ENCODE assay signal across 18 cellular contexts in genomic region chr10:106900041-106900674, GRCh38.
A peak's percentile ranks its signal among the peaks of the same experiment; 100 is the strongest.
DNase-seq lines count a peak whose midpoint lies in the region; ATAC-seq and TF ChIP-seq lines count a peak whose summit lies in the region.
"Had no signal": no experiment of that assay in that cellular context is flagged by ENCODE, and none has a peak within 500 bp of the region (broad histone marks: within the 10 kb centered on the region; RNA-seq: fewer than 3 reads in every experiment).

No MANE protein-coding gene starts in this region.

- H3K4me2 ChIP-seq in BLaER1 treated with 17β-estradiol and CSF1 and Interleukin-3, amounts not matched to agents 10 nM and 100 nM, result peak overlapping the region; percentile 40 to 78 (median 55)
- H3K4me2 ChIP-seq in OCI-LY3 (ENCODE audit: low read length), result peak overlapping the region; percentile 20; the same call in 1 of the 2 replicates

- H2AFZ ChIP-seq in OCI-LY3 (ENCODE audit: low read depth, low read length), result no peak overlapping the region

- H3K4me3 ChIP-seq in BLaER1 treated with 17β-estradiol and CSF1 and Interleukin-3, amounts not matched to agents 10 nM and 100 nM, result no peak overlapping the region
- no peak overlapping the region for H3K4me3 ChIP-seq in OCI-LY3 (ENCODE audit: low read length)

- TF ChIP-seq CTCF in OCI-LY3 (IDR thresholded peaks at IDR 0.05; ENCODE audit: low read depth, low read length), result no peak

- ATAC-seq in GM18867 (IDR thresholded peaks at IDR 0.05; ENCODE audit: unreplicated experiment) (peak; percentile 57), GM21390 (IDR thresholded peaks at IDR 0.05; ENCODE audit: unreplicated experiment) (peak; percentile 64), HG02938 (IDR thresholded peaks at IDR 0.05; ENCODE audit: unreplicated experiment) (no peak), HG02610 (IDR thresholded peaks at IDR 0.05; ENCODE audit: unreplicated experiment) (no peak)

- H3K9ac ChIP-seq in BLaER1 treated with 17β-estradiol and CSF1 and Interleukin-3, amounts not matched to agents 10 nM and 100 nM, result no peak overlapping the region; a peak in 1 of 22 replicates
- H3K9ac ChIP-seq in OCI-LY3 (ENCODE audit: low read length), result no peak overlapping the region

- H3K9me3 ChIP-seq in BLaER1 treated with 17β-estradiol and CSF1 and Interleukin-3, amounts not matched to agents 10 nM and 100 nM (replicated peaks in 1 of 11), result no peaks in the 10 kb centered on the region
- no peaks in the 10 kb centered on the region for H3K9me3 ChIP-seq in OCI-LY3 (ENCODE audit: insufficient read depth, low read length)

- H3K27me3 ChIP-seq in BLaER1 treated with 17β-estradiol and CSF1 and Interleukin-3, amounts not matched to agents 10 nM and 100 nM, result no peaks in the 10 kb centered on the region
- no peaks in the 10 kb centered on the region for H3K27me3 ChIP-seq in OCI-LY3 (ENCODE audit: low read depth, low read length)

- H3K27ac ChIP-seq in BLaER1 treated with 17β-estradiol and CSF1 and Interleukin-3, amounts not matched to agents 10 nM and 100 nM, result no peak overlapping the region
- no peak overlapping the region for H3K27ac ChIP-seq in OCI-LY3 (ENCODE audit: low read length)
- H3K27ac ChIP-seq: HL-60 had no signal

- H3K4me1 ChIP-seq in BLaER1 treated with 17β-estradiol and CSF1 and Interleukin-3, amounts not matched to agents 10 nM and 100 nM, result peaks cover 11 to 20% (median 17%) of the 10 kb centered on the region in 10 experiments
- peaks cover 6% of the 10 kb centered on the region for H3K4me1 ChIP-seq in OCI-LY3 (ENCODE audit: low read length)

- no peaks in the 10 kb centered on the region for H3K36me3 ChIP-seq in BLaER1 treated with 17β-estradiol and CSF1 and Interleukin-3, amounts not matched to agents 10 nM and 100 nM
- H3K36me3 ChIP-seq in OCI-LY3 (replicated peaks; ENCODE audit: low read depth, low read length), result no peaks in the 10 kb centered on the region

- H4K20me1 ChIP-seq in BLaER1 treated with 17β-estradiol and CSF1 and Interleukin-3, amounts not matched to agents 10 nM and 100 nM, result no peaks in the 10 kb centered on the region
- H4K20me1 ChIP-seq in OCI-LY3 (ENCODE audit: insufficient read depth, low read length), result no peaks in the 10 kb centered on the region

- H3K79me2 ChIP-seq in OCI-LY3 (ENCODE audit: low read length), result no peaks in the 10 kb centered on the region

- DNase-seq in NCI-H1092 (lab: John Stamatoyannopoulos, UW) (no peak), NCI-H526 (lab: John Stamatoyannopoulos, UW) (no peak)
- DNase-seq: C1 segment of cervical spinal cord, GF-D8, Kasumi-1, MM.1S, NCI-H1417, NCI-H187 treated with DMSO at 0.1 percent for 48 hours, NCI-H446, NCI-H82, SW 1271 had no signal

Comparison
In these comparisons a context has a peak if more than half of its experiments do, and no peak if none do; other contexts are left out.
1. ATAC-seq: peak in GM18867 (single experiment) and GM21390 (single experiment); none in HG02938 (single experiment) and HG02610 (single experiment).